Comparison of ENCODE assay signal across 2 cellular contexts in the genomic region with DNA sequence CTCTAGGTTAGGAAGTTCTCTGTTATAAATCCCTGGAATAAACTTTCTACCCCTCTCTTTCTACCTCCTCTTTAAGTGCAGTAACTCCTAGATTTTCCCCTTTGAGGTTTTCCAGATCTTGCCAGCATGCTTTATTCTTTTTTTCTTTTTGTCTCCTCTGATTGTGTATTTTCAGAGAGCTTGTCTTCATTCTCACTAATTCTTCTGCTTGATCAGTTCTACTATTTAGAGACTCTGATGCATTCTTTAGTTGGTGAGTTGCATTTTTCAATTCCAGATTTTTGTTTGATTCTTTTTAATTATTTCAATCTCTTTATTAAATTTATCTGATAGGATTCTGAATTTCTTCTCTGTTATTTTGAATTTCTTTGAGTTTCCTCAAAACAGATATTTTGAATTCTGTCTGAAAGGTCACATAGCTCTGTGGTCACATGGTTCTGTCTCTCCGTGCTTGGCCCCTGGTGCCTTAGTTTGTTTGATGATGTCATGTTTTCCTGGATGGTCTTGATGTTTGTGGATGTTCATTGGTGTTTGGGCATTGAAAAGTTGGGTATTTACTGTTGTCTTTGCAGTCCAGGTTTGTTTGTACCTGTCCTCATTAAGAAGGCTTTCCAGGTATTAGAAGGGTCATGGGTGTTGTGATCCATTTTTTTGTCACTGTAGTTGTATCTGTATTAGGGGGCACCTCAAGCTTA.
A peak's percentile ranks its signal among the peaks of the same experiment; 100 is the strongest.
TF ChIP-seq lines count a peak whose summit lies in the region.

No MANE protein-coding gene starts in this region.

TF ChIP-seq in H1, 55 proteins besides CTCF, POLR2A, EP300 and RAD21 (continues in another document):
- TF ChIP-seq CBX8 (IDR thresholded peaks at IDR 0.05; ENCODE audit: borderline replicate concordance, low read depth, low read length) (no peak), ATF3 (IDR thresholded peaks at IDR 0.05; ENCODE audit: insufficient read depth, low read depth, low read length) (no peak), TAF7 (optimal IDR thresholded peaks at IDR 0.05; ENCODE audit: borderline replicate concordance, low read depth, low read length) (no peak), FOSL1 (IDR thresholded peaks at IDR 0.05; ENCODE audit: insufficient read depth, low read depth, low read length) (no peak), SIX5 (IDR thresholded peaks at IDR 0.05; ENCODE audit: low read depth, low read length) (no peak), RNF2 (IDR thresholded peaks at IDR 0.05; ENCODE audit: borderline replicate concordance, low read depth, low read length, missing control alignments, poor library complexity, severe bottlenecking) (no peak), SRF (IDR thresholded peaks at IDR 0.05; ENCODE audit: low read depth, low read length) (no peak), YY1 (IDR thresholded peaks at IDR 0.05; ENCODE audit: low read depth, low read length) (no peak), EGR1 (IDR thresholded peaks at IDR 0.05; ENCODE audit: borderline replicate concordance, low read depth, low read length) (no peak), SP4 (IDR thresholded peaks at IDR 0.05; ENCODE audit: low read length) (no peak), CBX5 (IDR thresholded peaks at IDR 0.05; ENCODE audit: low read depth, low read length) (no peak), BACH1 (IDR thresholded peaks at IDR 0.05; ENCODE audit: low read length) (no peak), TAF1 (IDR thresholded peaks at IDR 0.05; ENCODE audit: low read depth, low read length) (no peak), JUND (IDR thresholded peaks at IDR 0.05; ENCODE audit: low read length) (no peak), TEAD4 (IDR thresholded peaks at IDR 0.05; ENCODE audit: low read depth, low read length) (no peak), SP2 (IDR thresholded peaks at IDR 0.05; ENCODE audit: low read length) (no peak), SAP30 (IDR thresholded peaks at IDR 0.05; ENCODE audit: insufficient read depth, insufficient replicate concordance, low read length) (no peak)
- TF ChIP-seq, protein P1, sequence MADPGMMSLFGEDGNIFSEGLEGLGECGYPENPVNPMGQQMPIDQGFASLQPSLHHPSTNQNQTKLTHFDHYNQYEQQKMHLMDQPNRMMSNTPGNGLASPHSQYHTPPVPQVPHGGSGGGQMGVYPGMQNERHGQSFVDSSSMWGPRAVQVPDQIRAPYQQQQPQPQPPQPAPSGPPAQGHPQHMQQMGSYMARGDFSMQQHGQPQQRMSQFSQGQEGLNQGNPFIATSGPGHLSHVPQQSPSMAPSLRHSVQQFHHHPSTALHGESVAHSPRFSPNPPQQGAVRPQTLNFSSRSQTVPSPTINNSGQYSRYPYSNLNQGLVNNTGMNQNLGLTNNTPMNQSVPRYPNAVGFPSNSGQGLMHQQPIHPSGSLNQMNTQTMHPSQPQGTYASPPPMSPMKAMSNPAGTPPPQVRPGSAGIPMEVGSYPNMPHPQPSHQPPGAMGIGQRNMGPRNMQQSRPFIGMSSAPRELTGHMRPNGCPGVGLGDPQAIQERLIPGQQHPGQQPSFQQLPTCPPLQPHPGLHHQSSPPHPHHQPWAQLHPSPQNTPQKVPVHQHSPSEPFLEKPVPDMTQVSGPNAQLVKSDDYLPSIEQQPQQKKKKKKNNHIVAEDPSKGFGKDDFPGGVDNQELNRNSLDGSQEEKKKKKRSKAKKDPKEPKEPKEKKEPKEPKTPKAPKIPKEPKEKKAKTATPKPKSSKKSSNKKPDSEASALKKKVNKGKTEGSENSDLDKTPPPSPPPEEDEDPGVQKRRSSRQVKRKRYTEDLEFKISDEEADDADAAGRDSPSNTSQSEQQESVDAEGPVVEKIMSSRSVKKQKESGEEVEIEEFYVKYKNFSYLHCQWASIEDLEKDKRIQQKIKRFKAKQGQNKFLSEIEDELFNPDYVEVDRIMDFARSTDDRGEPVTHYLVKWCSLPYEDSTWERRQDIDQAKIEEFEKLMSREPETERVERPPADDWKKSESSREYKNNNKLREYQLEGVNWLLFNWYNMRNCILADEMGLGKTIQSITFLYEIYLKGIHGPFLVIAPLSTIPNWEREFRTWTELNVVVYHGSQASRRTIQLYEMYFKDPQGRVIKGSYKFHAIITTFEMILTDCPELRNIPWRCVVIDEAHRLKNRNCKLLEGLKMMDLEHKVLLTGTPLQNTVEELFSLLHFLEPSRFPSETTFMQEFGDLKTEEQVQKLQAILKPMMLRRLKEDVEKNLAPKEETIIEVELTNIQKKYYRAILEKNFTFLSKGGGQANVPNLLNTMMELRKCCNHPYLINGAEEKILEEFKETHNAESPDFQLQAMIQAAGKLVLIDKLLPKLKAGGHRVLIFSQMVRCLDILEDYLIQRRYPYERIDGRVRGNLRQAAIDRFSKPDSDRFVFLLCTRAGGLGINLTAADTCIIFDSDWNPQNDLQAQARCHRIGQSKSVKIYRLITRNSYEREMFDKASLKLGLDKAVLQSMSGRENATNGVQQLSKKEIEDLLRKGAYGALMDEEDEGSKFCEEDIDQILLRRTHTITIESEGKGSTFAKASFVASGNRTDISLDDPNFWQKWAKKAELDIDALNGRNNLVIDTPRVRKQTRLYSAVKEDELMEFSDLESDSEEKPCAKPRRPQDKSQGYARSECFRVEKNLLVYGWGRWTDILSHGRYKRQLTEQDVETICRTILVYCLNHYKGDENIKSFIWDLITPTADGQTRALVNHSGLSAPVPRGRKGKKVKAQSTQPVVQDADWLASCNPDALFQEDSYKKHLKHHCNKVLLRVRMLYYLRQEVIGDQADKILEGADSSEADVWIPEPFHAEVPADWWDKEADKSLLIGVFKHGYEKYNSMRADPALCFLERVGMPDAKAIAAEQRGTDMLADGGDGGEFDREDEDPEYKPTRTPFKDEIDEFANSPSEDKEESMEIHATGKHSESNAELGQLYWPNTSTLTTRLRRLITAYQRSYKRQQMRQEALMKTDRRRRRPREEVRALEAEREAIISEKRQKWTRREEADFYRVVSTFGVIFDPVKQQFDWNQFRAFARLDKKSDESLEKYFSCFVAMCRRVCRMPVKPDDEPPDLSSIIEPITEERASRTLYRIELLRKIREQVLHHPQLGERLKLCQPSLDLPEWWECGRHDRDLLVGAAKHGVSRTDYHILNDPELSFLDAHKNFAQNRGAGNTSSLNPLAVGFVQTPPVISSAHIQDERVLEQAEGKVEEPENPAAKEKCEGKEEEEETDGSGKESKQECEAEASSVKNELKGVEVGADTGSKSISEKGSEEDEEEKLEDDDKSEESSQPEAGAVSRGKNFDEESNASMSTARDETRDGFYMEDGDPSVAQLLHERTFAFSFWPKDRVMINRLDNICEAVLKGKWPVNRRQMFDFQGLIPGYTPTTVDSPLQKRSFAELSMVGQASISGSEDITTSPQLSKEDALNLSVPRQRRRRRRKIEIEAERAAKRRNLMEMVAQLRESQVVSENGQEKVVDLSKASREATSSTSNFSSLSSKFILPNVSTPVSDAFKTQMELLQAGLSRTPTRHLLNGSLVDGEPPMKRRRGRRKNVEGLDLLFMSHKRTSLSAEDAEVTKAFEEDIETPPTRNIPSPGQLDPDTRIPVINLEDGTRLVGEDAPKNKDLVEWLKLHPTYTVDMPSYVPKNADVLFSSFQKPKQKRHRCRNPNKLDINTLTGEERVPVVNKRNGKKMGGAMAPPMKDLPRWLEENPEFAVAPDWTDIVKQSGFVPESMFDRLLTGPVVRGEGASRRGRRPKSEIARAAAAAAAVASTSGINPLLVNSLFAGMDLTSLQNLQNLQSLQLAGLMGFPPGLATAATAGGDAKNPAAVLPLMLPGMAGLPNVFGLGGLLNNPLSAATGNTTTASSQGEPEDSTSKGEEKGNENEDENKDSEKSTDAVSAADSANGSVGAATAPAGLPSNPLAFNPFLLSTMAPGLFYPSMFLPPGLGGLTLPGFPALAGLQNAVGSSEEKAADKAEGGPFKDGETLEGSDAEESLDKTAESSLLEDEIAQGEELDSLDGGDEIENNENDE (IDR thresholded peaks at IDR 0.05; ENCODE audit: insufficient replicate concordance, low read length): no peak

TF ChIP-seq in HepG2, 621 proteins besides CTCF, POLR2A, EP300 and RAD21:
- TF ChIP-seq CREB1 (IDR thresholded peaks at IDR 0.05): peak; percentile 58; the same call in 1 of the 2 replicates
- no peak for TF ChIP-seq CREB1 (CRISPR knock-in tag; IDR thresholded peaks at IDR 0.05)
- peak; percentile 92 for TF ChIP-seq ATF7 (IDR thresholded peaks at IDR 0.05)
- TF ChIP-seq ATF7 (CRISPR knock-in tag; IDR thresholded peaks at IDR 0.05): no peak
- TF ChIP-seq RERE (CRISPR knock-in tag; IDR thresholded peaks at IDR 0.05; ENCODE audit: low read depth): no peak
- TF ChIP-seq ZNF160 (CRISPR knock-in tag; IDR thresholded peaks at IDR 0.05): 0 out of 2 replicates have a peak, but pooled peaks have one; percentile 72
- no peak for TF ChIP-seq ZNF790 (CRISPR knock-in tag; IDR thresholded peaks at IDR 0.05; ENCODE audit: borderline replicate concordance)
